In genomic region chr5:51669095-51669494, GRCh38 we compare ENCODE assay signal across 6 cellular contexts.
"Had no signal": no experiment of that assay in that cellular context is flagged by ENCODE, and none has a peak within 500 bp of the region (broad histone marks: within the 10 kb centered on the region; RNA-seq: fewer than 3 reads in every experiment).

No MANE protein-coding gene starts in this region.

- H3K4me3 ChIP-seq: GM23338, K562 had no signal

- ATAC-seq: GM23338, K562 had no signal

- H3K27ac Mint-ChIP-seq: GM23338, H9 had no signal

- H3K4me3 Mint-ChIP-seq: GM23338, H9 had no signal

- DNase-seq: H9, HCEC 1CT, IMR-90, KG1 had no signal

- H3K9me3 Mint-ChIP-seq: GM23338 had no signal

- H3K4me1 Mint-ChIP-seq: GM23338 had no signal
